Comparison of ENCODE assay signal across 8 cellular contexts in genomic region chr7:152675761-152676636, GRCh38. TPM values are rescaled to one million over a fixed set of nuclear protein-coding genes. Genes with fewer than 3 reads are reported as not detected.
DNase-seq lines count a peak whose midpoint lies in the region; ATAC-seq, FAIRE-seq and TF ChIP-seq lines count a peak whose summit lies in the region.

Gene XRCC2 (minus strand): TSS chr7:152676141. CDS start chr7:152676079, 62 bp downstream.

- H3K27me3 ChIP-seq in AG04450 (ENCODE audit: control insufficient read depth, insufficient read depth, low read length): no peaks in the 10 kb centered on the region
- no peaks in the 10 kb centered on the region for H3K27me3 ChIP-seq in breast epithelium
- no peaks in the 10 kb centered on the region for H3K27me3 ChIP-seq in small intestine (ENCODE audit: control insufficient read depth in 2 of 2, insufficient read depth in 2 of 2, low read length in 2 of 2)

- 2 to 3% (median 2%) methylated on average over 51 to 62 of the region's 62 CpGs for WGBS in small intestine, 3 donors

- FAIRE-seq in small intestine (lab: Jason Lieb, UNC): no peak

- H3K4me3 ChIP-seq in AG04450 (ENCODE audit: low read depth, low read length) (peak within 1 kb of the TSS; percentile 80), breast epithelium (peak within 1 kb of the TSS; percentile 66 to 84 (median 71)), small intestine (ENCODE audit: low read depth in 1 of 2, low read length in 2 of 2) (peak within 1 kb of the TSS; percentile 56 to 61)

- H3K27ac ChIP-seq in AG04450 (ENCODE audit: low read depth, low read length): peak within 1 kb of the TSS; percentile 77
- H3K27ac ChIP-seq in VCaP: peak within 1 kb of the TSS; percentile 84
- peak within 1 kb of the TSS; percentile 35 to 88 for H3K27ac ChIP-seq in breast epithelium
- peak within 1 kb of the TSS; percentile 14 to 89 for H3K27ac ChIP-seq in small intestine (ENCODE audit: low read depth in 1 of 2, low read length in 1 of 2)

- ATAC-seq in GM18907 (IDR thresholded peaks at IDR 0.05; ENCODE audit: unreplicated experiment): peak; percentile 89
- peak; percentile 87 for ATAC-seq in HG03139 (IDR thresholded peaks at IDR 0.05; ENCODE audit: unreplicated experiment)

- DNase-seq in AG04450 (ENCODE audit: low read depth, low spot score) (peak; percentile 59), NCI-H2196 treated with DMSO at 0.1 percent for 48 hours (lab: John Stamatoyannopoulos, UW; ENCODE audit: unreplicated experiment) (peak; percentile 49), breast epithelium (ENCODE audit: low spot score in 2 of 2) (peak; percentile 89 to 90), iPS-NIHi7 (ENCODE audit: extremely low spot score) (peak; percentile 99), small intestine (peak; percentile 95)

- H3K9me3 ChIP-seq in AG04450 (ENCODE audit: control insufficient read depth, insufficient read depth, low read length): no peaks in the 10 kb centered on the region
- H3K9me3 ChIP-seq in breast epithelium: peaks cover 0 to 4% of the 10 kb centered on the region in 2 donors
- H3K9me3 ChIP-seq in small intestine (ENCODE audit: control insufficient read depth, low read depth): no peaks in the 10 kb centered on the region

- TF ChIP-seq POLR2A in breast epithelium (IDR thresholded peaks at IDR 0.05): peak; percentile 39

- TF ChIP-seq CTCF in AG04450 (IDR thresholded peaks at IDR 0.05; ENCODE audit: low read depth, low read length) (no peak), VCaP (conservative IDR thresholded peaks at IDR 0.05) (no peak), breast epithelium (IDR thresholded peaks at IDR 0.05) (no peak)

- POLR2A ChIA-PET in AG04450 (lab: Yijun Ruan, JAX): no interaction called here

- H3K36me3 ChIP-seq in breast epithelium (no peaks in the 10 kb centered on the region), small intestine (ENCODE audit: control insufficient read depth in 2 of 2, insufficient read depth in 2 of 2, low read length in 2 of 2) (no peaks in the 10 kb centered on the region)

- peaks cover 2 to 6% of the 10 kb centered on the region in 2 donors for H3K4me1 ChIP-seq in breast epithelium
- peaks cover 0 to 4% of the 10 kb centered on the region in 2 donors for H3K4me1 ChIP-seq in small intestine (ENCODE audit: control insufficient read depth in 2 of 2, insufficient read depth in 1 of 2, low read depth in 1 of 2, low read length in 1 of 2)

- CTCF ChIA-PET in AG04450 (lab: Charles Lee): interaction anchor here (0.5 to 1.2 kb wide), 2 partner anchors 30 to 71 kb away, joined by 3 to 7 read pairs; no protein-coding TSS in a partner anchor

- intact Hi-C loops in breast epithelium (cut with DNase I; ENCODE audit: low total_unique reads): no loop called here

RNA-seq across cellular contexts. Expression of gene XRCC2, which starts in this region (rescaled TPM):
- 0.84 and 1.3 TPM in 2 replicates for polyA plus RNA-seq in AG04450 (2011; rRNA removed)
- polyA minus RNA-seq in AG04450 (2011; rRNA and poly(A)+ RNA removed): 0.55 and 1.2 TPM in 2 replicates
- 1 to 10 TPM in 1 of 3 donors, under 1 TPM in 2; 0.48 to 2.2 (median 0.98) TPM for total RNA-seq in breast epithelium
- polyA plus RNA-seq in small intestine: 1 to 10 TPM in 1 of 3 donors, not detected in 2; 1.9 TPM

Comparison
In these comparisons a context has a peak if more than half of its experiments do, and no peak if none do; other contexts are left out.
1. Peak in every context shown above with its lines: DNase-seq, ATAC-seq, H3K4me3 ChIP-seq and H3K27ac ChIP-seq.
2. DNase-seq: peak in every context shown above with its lines; median percentile 99 in iPS-NIHi7; 95 in small intestine; 90 in breast epithelium; 59 in AG04450; 49 in NCI-H2196 treated with DMSO at 0.1 percent for 48 hours.